In the genomic region with DNA sequence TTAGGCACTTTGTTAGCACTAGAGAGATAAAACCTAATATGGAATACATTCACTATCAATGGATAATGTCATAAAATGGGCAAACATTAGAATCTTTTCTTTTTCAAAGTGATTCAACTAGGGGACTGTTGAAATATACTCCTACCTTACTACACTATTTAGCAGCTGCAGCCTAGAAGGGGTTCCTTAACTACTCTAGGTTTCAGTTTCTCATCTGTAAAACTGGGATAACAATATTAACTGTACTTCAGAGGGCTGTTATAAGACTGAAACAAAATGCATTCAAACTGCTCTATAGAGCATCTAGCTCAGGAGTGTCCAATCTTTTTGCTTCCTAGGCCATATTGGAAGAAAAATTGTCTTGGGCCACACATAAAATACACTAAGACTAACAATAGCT, we compare ENCODE assay signal across 32 cellular contexts.
"Had no signal": no experiment of that assay in that cellular context is flagged by ENCODE, and none has a peak within 500 bp of the region (broad histone marks: within the 10 kb centered on the region; RNA-seq: fewer than 3 reads in every experiment).

No MANE protein-coding gene starts in this region.

- H3K27ac Mint-ChIP-seq: activated CD4-positive, alpha-beta memory T cell treated with anti-CD3 and anti-CD28 coated beads for 36 hours; activated CD4-positive, alpha-beta T cell treated with anti-CD3 and anti-CD28 coated beads for 36 hours; activated CD4-positive, alpha-beta T cell treated with anti-CD3 and anti-CD28 coated beads, Interleukin-2, amount 10 ng/mL, durations not matched to agents 24 days and 14 days; activated naive CD4-positive, alpha-beta T cell treated with anti-CD3 and anti-CD28 coated beads, Interleukin-2, amount 50 U/mL, for 24 hours; activated naive CD8-positive, alpha-beta T cell treated with anti-CD3 and anti-CD28 coated beads for 36 hours; activated naive CD8-positive, alpha-beta T cell treated with anti-CD3 and anti-CD28 coated beads, Interleukin-2, amount 50 U/mL, for 24 hours; activated T-helper 17 cell treated with anti-CD3 and anti-CD28 coated beads, Interleukin-2, amount 50 U/mL, for 72 hours; dendritic cell treated with granulocyte-macrophage colony-stimulating factor and Interleukin-4, amounts not matched to agents 40 ng/mL and 50 ng/mL, for 4 days; endodermal cell had no signal

- H3K27me3 Mint-ChIP-seq: activated CD4-positive, alpha-beta memory T cell treated with anti-CD3 and anti-CD28 coated beads for 36 hours; activated naive CD8-positive, alpha-beta T cell treated with anti-CD3 and anti-CD28 coated beads for 36 hours; activated naive CD8-positive, alpha-beta T cell treated with anti-CD3 and anti-CD28 coated beads, Interleukin-2, amount 50 U/mL, for 24 hours; central memory CD8-positive, alpha-beta T cell; dendritic cell treated with granulocyte-macrophage colony-stimulating factor and Interleukin-4, amounts not matched to agents 40 ng/mL and 50 ng/mL, for 4 days had no signal

- H3K27me3 ChIP-seq: adrenal gland, ascending aorta, brain microvascular endothelial cell, dorsolateral prefrontal cortex, esophagus muscularis mucosa, foreskin keratinocyte, gastrocnemius medialis, heart left ventricle had no signal

- H3K27ac ChIP-seq: adrenal gland, ascending aorta, brain microvascular endothelial cell, coronary artery, dorsolateral prefrontal cortex, esophagus muscularis mucosa, foreskin keratinocyte, gastrocnemius medialis, heart left ventricle had no signal

- H3K9me3 ChIP-seq: adrenal gland, ascending aorta, esophagus muscularis mucosa, gastrocnemius medialis, heart left ventricle had no signal

- H3K9me3 Mint-ChIP-seq: activated CD4-positive, alpha-beta memory T cell treated with anti-CD3 and anti-CD28 coated beads for 36 hours; activated CD4-positive, alpha-beta T cell treated with anti-CD3 and anti-CD28 coated beads, Interleukin-2, amount 10 ng/mL, durations not matched to agents 24 days and 14 days; activated naive CD4-positive, alpha-beta T cell treated with anti-CD3 and anti-CD28 coated beads, Interleukin-2, amount 50 U/mL, for 24 hours; activated naive CD8-positive, alpha-beta T cell treated with anti-CD3 and anti-CD28 coated beads for 36 hours; activated naive CD8-positive, alpha-beta T cell treated with anti-CD3 and anti-CD28 coated beads, Interleukin-2, amount 50 U/mL, for 24 hours; activated T-cell treated with anti-CD3 and anti-CD28 coated beads, Interleukin-2, amount 50 U/mL, for 4 hours; activated T-helper 17 cell treated with anti-CD3 and anti-CD28 coated beads, Interleukin-2, amount 50 U/mL, for 72 hours; central memory CD8-positive, alpha-beta T cell; dendritic cell treated with granulocyte-macrophage colony-stimulating factor and Interleukin-4, amounts not matched to agents 40 ng/mL and 50 ng/mL, for 4 days; endodermal cell had no signal

- H3K4me1 Mint-ChIP-seq: activated CD4-positive, alpha-beta T cell treated with anti-CD3 and anti-CD28 coated beads, Interleukin-2, amount 10 ng/mL, durations not matched to agents 24 days and 14 days; activated naive CD4-positive, alpha-beta T cell treated with anti-CD3 and anti-CD28 coated beads, Interleukin-2, amount 50 U/mL, for 24 hours; activated naive CD8-positive, alpha-beta T cell treated with anti-CD3 and anti-CD28 coated beads for 36 hours; central memory CD8-positive, alpha-beta T cell; endodermal cell had no signal

- H3K4me1 ChIP-seq: adrenal gland, ascending aorta, esophagus muscularis mucosa, foreskin keratinocyte, gastrocnemius medialis had no signal

- FAIRE-seq: bronchial epithelial cell had no signal

- ATAC-seq: activated CD4-positive, alpha-beta T cell treated with anti-CD3 and anti-CD28 coated beads for 36 hours; activated naive CD8-positive, alpha-beta T cell treated with anti-CD3 and anti-CD28 coated beads, Interleukin-2, amount 50 U/mL, for 24 hours; activated T-cell treated with anti-CD3 and anti-CD28 coated beads, Interleukin-2, amount 50 U/mL, for 4 hours; activated T-helper 17 cell treated with anti-CD3 and anti-CD28 coated beads, Interleukin-2, amount 50 U/mL, for 72 hours; foreskin keratinocyte; gastrocnemius medialis; heart left ventricle had no signal

- H3K4me3 ChIP-seq: adrenal gland, ascending aorta, coronary artery, dorsolateral prefrontal cortex, esophagus muscularis mucosa, gastrocnemius medialis, heart left ventricle had no signal

- DNase-seq: activated CD4-positive, alpha-beta memory T cell treated with anti-CD3 and anti-CD28 coated beads for 36 hours; activated CD4-positive, alpha-beta T cell treated with anti-CD3 and anti-CD28 coated beads for 36 hours; activated CD4-positive, alpha-beta T cell treated with anti-CD3 and anti-CD28 coated beads, Interleukin-2, amount 10 ng/mL, durations not matched to agents 24 days and 14 days; activated CD4-positive, CD25-positive, alpha-beta regulatory T cell; activated CD4-positive, CD25-positive, alpha-beta regulatory T cell treated with anti-CD3 and anti-CD28 coated beads, Interleukin-2, amount 50 U/mL, for 72 hours; activated effector memory CD4-positive, alpha-beta T cell treated with Interleukin-2 at 50 U/mL for 16 hours; activated gamma-delta T cell treated with Interleukin-2 at 50 U/mL for 16 hours; activated naive CD4-positive, alpha-beta T cell treated with Interleukin-2 at 50 U/mL for 16 hours; activated naive CD8-positive, alpha-beta T cell treated with anti-CD3 and anti-CD28 coated beads for 36 hours; activated naive CD8-positive, alpha-beta T cell treated with anti-CD3 and anti-CD28 coated beads, Interleukin-2, amount 50 U/mL, for 24 hours; activated T-cell treated with anti-CD3 and anti-CD28 coated beads, Interleukin-2, amount 50 U/mL, for 4 hours; adrenal gland; amygdala; brain microvascular endothelial cell; dorsolateral prefrontal cortex; effector memory CD4-positive, alpha-beta T cell; endodermal cell; erythroblast; foreskin keratinocyte; gastrocnemius medialis; glutamatergic neuron; heart left ventricle; hypothalamus; T-helper 2 cell had no signal

- H3K36me3 Mint-ChIP-seq: activated CD4-positive, alpha-beta memory T cell treated with anti-CD3 and anti-CD28 coated beads for 36 hours; activated naive CD4-positive, alpha-beta T cell treated with anti-CD3 and anti-CD28 coated beads, Interleukin-2, amount 50 U/mL, for 24 hours; activated naive CD8-positive, alpha-beta T cell treated with anti-CD3 and anti-CD28 coated beads for 36 hours had no signal

- H3K4me3 Mint-ChIP-seq: activated CD4-positive, alpha-beta memory T cell treated with anti-CD3 and anti-CD28 coated beads for 36 hours; activated CD4-positive, alpha-beta T cell treated with anti-CD3 and anti-CD28 coated beads for 36 hours; activated CD4-positive, alpha-beta T cell treated with anti-CD3 and anti-CD28 coated beads, Interleukin-2, amount 10 ng/mL, durations not matched to agents 24 days and 14 days; activated naive CD4-positive, alpha-beta T cell treated with anti-CD3 and anti-CD28 coated beads, Interleukin-2, amount 50 U/mL, for 24 hours; activated naive CD8-positive, alpha-beta T cell treated with anti-CD3 and anti-CD28 coated beads for 36 hours; activated naive CD8-positive, alpha-beta T cell treated with anti-CD3 and anti-CD28 coated beads, Interleukin-2, amount 50 U/mL, for 24 hours; activated T-cell treated with anti-CD3 and anti-CD28 coated beads, Interleukin-2, amount 50 U/mL, for 4 hours; activated T-helper 17 cell treated with anti-CD3 and anti-CD28 coated beads, Interleukin-2, amount 50 U/mL, for 72 hours; central memory CD8-positive, alpha-beta T cell; dendritic cell treated with granulocyte-macrophage colony-stimulating factor and Interleukin-4, amounts not matched to agents 40 ng/mL and 50 ng/mL, for 4 days; endodermal cell had no signal
